In the genomic region with DNA sequence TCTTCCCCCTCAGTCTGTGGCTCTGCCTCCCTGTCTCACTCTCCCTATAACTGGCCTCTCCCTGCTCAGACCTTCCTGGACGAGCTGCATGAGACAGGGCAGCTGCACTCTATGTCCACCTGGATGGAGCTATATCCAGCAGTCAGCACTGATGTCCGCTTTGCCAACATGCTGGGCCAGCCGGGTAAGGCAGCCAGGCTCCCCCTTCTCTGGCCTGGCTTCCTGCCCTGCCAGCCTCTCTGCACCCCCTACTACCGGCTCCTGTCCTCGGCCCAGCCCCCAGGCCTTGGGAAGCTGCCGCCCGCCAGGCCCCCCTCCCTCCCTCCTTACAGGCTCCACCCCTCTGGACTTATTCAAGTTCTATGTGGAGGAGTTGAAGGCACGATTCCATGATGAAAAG, we compare ENCODE assay signal across 10 cellular contexts. TPM values are rescaled to one million over a fixed set of nuclear protein-coding genes. Genes with fewer than 3 reads are reported as not detected.
DNase-seq lines count a peak whose midpoint lies in the region; FAIRE-seq and TF ChIP-seq lines count a peak whose summit lies in the region.
"Had no signal": no experiment of that assay in that cellular context is flagged by ENCODE, and none has a peak within 500 bp of the region (broad histone marks: within the 10 kb centered on the region; RNA-seq: fewer than 3 reads in every experiment).

No MANE protein-coding gene starts in this region.

- H3K9me3 Mint-ChIP-seq in neural progenitor cell = no peaks in the 10 kb centered on the region

- H3K36me3 ChIP-seq in esophagus muscularis mucosa = peaks cover 0 to 67% (median 60%) of the 10 kb centered on the region in 4 donors
- no peaks in the 10 kb centered on the region for H3K36me3 ChIP-seq in neural progenitor cell

- H2AFZ ChIP-seq in neural progenitor cell (replicated peaks) = no peak overlapping the region
- H2AFZ ChIP-seq: PC-9 had no signal

- peak overlapping the region; percentile 0 for H3K27ac Mint-ChIP-seq in neural progenitor cell
- H3K27ac Mint-ChIP-seq: activated CD8-positive, alpha-beta memory T cell treated with anti-CD3 and anti-CD28 coated beads, Interleukin-2, amount 10 ng/mL, durations not matched to agents 7 days and 5 days had no signal

- H3K27me3 ChIP-seq in esophagus muscularis mucosa (no peaks in the 10 kb centered on the region), neural progenitor cell (no peaks in the 10 kb centered on the region)

- H3K4me1 ChIP-seq in esophagus muscularis mucosa (peaks cover 13 to 20% (median 15%) of the 10 kb centered on the region in 4 donors), neural progenitor cell (peaks cover 9% of the 10 kb centered on the region)

- intact Hi-C loops in esophagus muscularis mucosa (cut with DNase I) = no loop called here

- TF ChIP-seq CTCF in RWPE1 (conservative IDR thresholded peaks at IDR 0.05; ENCODE audit: low read depth) = no peak
- no peak for TF ChIP-seq CTCF in esophagus muscularis mucosa (IDR thresholded peaks at IDR 0.05)
- no peak for TF ChIP-seq CTCF in neural progenitor cell (IDR thresholded peaks at IDR 0.05)

- H3K79me2 ChIP-seq in neural progenitor cell (ENCODE audit: low read depth) = no peaks in the 10 kb centered on the region

- POLR2A ChIA-PET in RWPE1 (lab: Yijun Ruan, JAX; ENCODE audit: low non-redundant PET) = no interaction called here

- no peak overlapping the region for H3K9ac ChIP-seq in neural progenitor cell

- peaks cover 8% of the 10 kb centered on the region for H3K36me3 Mint-ChIP-seq in neural progenitor cell
- H3K36me3 Mint-ChIP-seq: activated CD8-positive, alpha-beta memory T cell treated with anti-CD3 and anti-CD28 coated beads, Interleukin-2, amount 10 ng/mL, durations not matched to agents 7 days and 5 days had no signal

- H3K9me3 ChIP-seq in esophagus muscularis mucosa = no peaks in the 10 kb centered on the region
- no peaks in the 10 kb centered on the region for H3K9me3 ChIP-seq in neural progenitor cell (ENCODE audit: low read depth)

- peaks cover 3% of the 10 kb centered on the region for H3K27me3 Mint-ChIP-seq in neural progenitor cell (ENCODE audit: insufficient read depth, low read depth)
- H3K27me3 Mint-ChIP-seq: activated CD8-positive, alpha-beta memory T cell treated with anti-CD3 and anti-CD28 coated beads, Interleukin-2, amount 10 ng/mL, durations not matched to agents 7 days and 5 days had no signal

- DNase-seq in G401 (ENCODE audit: low spot score) (peak; percentile 56), RWPE1 (ENCODE audit: low spot score) (no peak), esophagus muscularis mucosa (ENCODE audit: extremely low spot score) (no peak), neural progenitor cell (ENCODE audit: low spot score) (peak; percentile 31), GM12892 (ENCODE audit: insufficient read length) (no peak), COLO829 (ENCODE audit: low spot score) (no peak), occipital lobe (lab: John Stamatoyannopoulos, UW) (no peak), retina (no peak)

- no peak overlapping the region for H3K4me3 Mint-ChIP-seq in neural progenitor cell
- H3K4me3 Mint-ChIP-seq: activated CD8-positive, alpha-beta memory T cell treated with anti-CD3 and anti-CD28 coated beads, Interleukin-2, amount 10 ng/mL, durations not matched to agents 7 days and 5 days had no signal

- no peaks in the 10 kb centered on the region for H4K20me1 ChIP-seq in neural progenitor cell (ENCODE audit: low read depth)

- H3K27ac ChIP-seq in RWPE1 (peak overlapping the region; percentile 26), esophagus muscularis mucosa (replicated peaks in 1 of 4) (peak overlapping the region in 3 of 4 donors; percentile 12 to 35 (median 34)), neural progenitor cell (no peak overlapping the region)
- H3K27ac ChIP-seq: PC-9 had no signal

- peak overlapping the region; percentile 24 for H3K4me2 ChIP-seq in neural progenitor cell
- H3K4me2 ChIP-seq: PC-9 had no signal

- CTCF ChIA-PET in RWPE1 (lab: Yijun Ruan, JAX) = interaction anchor here (0.7 to 1.7 kb wide), 3 partner anchors 14 to 70 kb away, joined by 5 read pairs; partner anchors contain the start of genes FMNL3 and PRPF40B

- FAIRE-seq in GM12892 (lab: Jason Lieb, UNC) = no peak

- TF ChIP-seq EP300 in esophagus muscularis mucosa (IDR thresholded peaks at IDR 0.05) = no peak

- in situ Hi-C loops in G401 (cut with HindIII; ENCODE audit: low sequenced_read_pairs) = no loop called here

- no peak overlapping the region for H3K4me3 ChIP-seq in esophagus muscularis mucosa
- H3K4me3 ChIP-seq in neural progenitor cell = no peak overlapping the region
- H3K4me3 ChIP-seq: PC-9 had no signal

- peaks cover 15% of the 10 kb centered on the region for H3K4me1 Mint-ChIP-seq in neural progenitor cell

- WGBS in esophagus muscularis mucosa = 39% methylated on average over 3 of the region's 8 CpGs

- peaks cover 17% of the 10 kb centered on the region for H3F3A ChIP-seq in neural progenitor cell (ENCODE audit: low read depth)

- TF ChIP-seq POLR2A in esophagus muscularis mucosa (IDR thresholded peaks at IDR 0.05; ENCODE audit: low read depth) (no peak), GM12892 (IDR thresholded peaks at IDR 0.05; ENCODE audit: low read depth, low read length) (no peak)

RNA-seq across cellular contexts. Expression of gene PRPF40B, which starts 14.0 kb away (rescaled TPM):
- 11.2 and 16.4 TPM in 2 replicates for total RNA-seq in G401 (2014; rRNA removed; shearing (Covaris generic))
- total RNA-seq in esophagus muscularis mucosa = 10 to 100 TPM in 3 of 4 donors, 1 to 10 TPM in 1; 9.6 to 19.0 (median 13.9) TPM
- 18.1 and 30.5 TPM in 2 replicates for total RNA-seq in neural progenitor cell (ENCODE audit: low replicate concordance)
- 8.9 TPM for polyA plus RNA-seq in GM12892 (2012; ENCODE audit: missing spikeins)
- total RNA-seq in occipital lobe = 15.0 TPM

RNA-seq across cellular contexts. Expression of gene FAM186B, which starts 32.0 kb away (rescaled TPM):
- total RNA-seq in G401 (2014; rRNA removed; shearing (Covaris generic)) = 0.06 TPM in 1 of 2 replicates, not detected in the other
- total RNA-seq in esophagus muscularis mucosa (under 1 TPM; under 0.01 to 0.46 (median 0.21) TPM), neural progenitor cell (ENCODE audit: low replicate concordance) (0.25 TPM in 1 of 2 replicates, not detected in the other), occipital lobe (not detected)
- 1.9 TPM for polyA plus RNA-seq in GM12892 (2012; ENCODE audit: missing spikeins)
- total RNA-seq: activated CD8-positive, alpha-beta memory T cell treated with anti-CD3 and anti-CD28 coated beads, Interleukin-2, amount 10 ng/mL, durations not matched to agents 7 days and 5 days had no signal

Comparison
In these comparisons a context has a peak if more than half of its experiments do, and no peak if none do; other contexts are left out.
1. DNase-seq: peak in G401 (single experiment) and neural progenitor cell (single experiment); none in RWPE1 (single experiment), esophagus muscularis mucosa (single experiment), GM12892 (single experiment), COLO829 (single experiment), occipital lobe (single experiment) and retina (single experiment).